1 cellular context compared by ENCODE assay signal in genomic region chr12:111444706-111445310, GRCh38.
TF ChIP-seq lines count a peak whose summit lies in the region.

No MANE protein-coding gene starts in this region.

TF ChIP-seq in IMR-90, 13 proteins besides CTCF, POLR2A, EP300 and RAD21 (continued from another document):
- TF ChIP-seq ELK1 (IDR thresholded peaks at IDR 0.05; ENCODE audit: borderline replicate concordance, low read depth, low read length) (no peak), CEBPB (IDR thresholded peaks at IDR 0.05; ENCODE audit: low read depth, low read length) (no peak), MXI1 (IDR thresholded peaks at IDR 0.05; ENCODE audit: borderline replicate concordance, low read depth, low read length) (no peak)
